In the genomic region with DNA sequence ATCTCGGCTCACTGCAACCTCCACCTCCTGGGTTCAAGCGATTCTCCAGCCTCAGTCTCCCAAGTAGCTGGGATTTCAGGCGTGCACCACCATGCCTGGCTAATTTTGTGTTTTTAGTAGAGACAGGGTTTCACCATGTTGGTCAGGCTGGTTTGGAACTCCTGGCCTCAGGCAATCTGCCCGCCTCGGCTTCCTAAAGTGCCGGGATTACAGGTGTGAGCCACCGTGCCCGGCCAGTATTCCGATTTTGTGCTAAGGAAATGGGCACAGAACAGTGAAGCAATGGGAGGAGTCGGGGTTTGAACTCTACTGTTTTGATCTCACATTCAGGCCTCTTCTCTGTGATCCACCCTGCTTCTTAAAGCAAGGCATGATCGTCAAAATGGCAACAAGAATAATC, we compare ENCODE assay signal across 15 cellular contexts. TPM values are rescaled to one million over a fixed set of nuclear protein-coding genes. Genes with fewer than 3 reads are reported as not detected.
DNase-seq lines count a peak whose midpoint lies in the region; FAIRE-seq and TF ChIP-seq lines count a peak whose summit lies in the region.
"Not testable (repeated sequence)": the region's sequence is repeated elsewhere in the genome, so short reads cannot be mapped to it uniquely, and the experiment has no call there.
"Had no signal": no experiment of that assay in that cellular context is flagged by ENCODE, and none has a peak within 500 bp of the region (broad histone marks: within the 10 kb centered on the region; RNA-seq: fewer than 3 reads in every experiment).

No MANE protein-coding gene starts in this region.

- H3K4me1 Mint-ChIP-seq in osteocyte (ENCODE audit: unreplicated experiment) = peaks cover 61% of the 10 kb centered on the region

- not testable (repeated sequence) for H3K36me3 ChIP-seq in SK-N-MC (ENCODE audit: insufficient read depth, low read length); esophagus muscularis mucosa; skeletal muscle tissue (ENCODE audit: control insufficient read depth in 3 of 3, insufficient read depth in 3 of 3, low read length in 3 of 3); vagina
- peaks cover 16% of the 10 kb centered on the region for H3K36me3 ChIP-seq in cardiac muscle cell
- peaks cover 0 to 17% of the 10 kb centered on the region in 2 donors for H3K36me3 ChIP-seq in kidney (ENCODE audit: control insufficient read depth in 1 of 2, insufficient read depth in 2 of 2, low read length in 2 of 2)

- peak overlapping the region; percentile 77 for H3K27ac Mint-ChIP-seq in osteocyte (ENCODE audit: unreplicated experiment)

- DNase-seq in SK-N-MC (ENCODE audit: low read depth, low spot score); esophagus muscularis mucosa (ENCODE audit: extremely low spot score); cardiac muscle cell (ENCODE audit: low read depth in 1 of 2, low spot score in 1 of 2); osteocyte (ENCODE audit: extremely low spot score, unreplicated experiment); vagina (ENCODE audit: extremely low spot score in 2 of 2): not testable (repeated sequence)
- peak; percentile 46 for DNase-seq in kidney

- not testable (repeated sequence) for H3K9me3 Mint-ChIP-seq in osteocyte (ENCODE audit: unreplicated experiment)

- TF ChIP-seq EP300 in esophagus muscularis mucosa (IDR thresholded peaks at IDR 0.05) = not testable (repeated sequence)

- 77% methylated on average over 11 of the region's 11 CpGs for WGBS in esophagus muscularis mucosa

- peak overlapping the region; percentile 57 for H3K27ac ChIP-seq in SK-N-MC
- peak overlapping the region; percentile 64 to 82 (median 76) for H3K27ac ChIP-seq in esophagus muscularis mucosa (replicated peaks in 1 of 4)
- H3K27ac ChIP-seq in cardiac muscle cell = peak overlapping the region; percentile 89
- not testable (repeated sequence) for H3K27ac ChIP-seq in kidney (ENCODE audit: low read depth in 2 of 2, low read length in 2 of 2)
- H3K27ac ChIP-seq in skeletal muscle tissue (ENCODE audit: low read depth, low read length) = peak overlapping the region; percentile 86
- H3K27ac ChIP-seq in vagina = peak overlapping the region; percentile 74

- not testable (repeated sequence) for H3K36me3 Mint-ChIP-seq in osteocyte (ENCODE audit: unreplicated experiment)

- not testable (repeated sequence) for H3K4me3 ChIP-seq in SK-N-MC; esophagus muscularis mucosa; cardiac muscle cell; kidney (ENCODE audit: low read length in 2 of 2); skeletal muscle tissue (ENCODE audit: low read length in 3 of 3); vagina

- TF ChIP-seq CTCF in esophagus muscularis mucosa (IDR thresholded peaks at IDR 0.05); cardiac muscle cell (IDR thresholded peaks at IDR 0.05; ENCODE audit: low read depth, low read length); kidney (IDR thresholded peaks at IDR 0.05; ENCODE audit: borderline replicate concordance, extremely low read depth, insufficient read depth); osteocyte (IDR thresholded peaks at IDR 0.05); vagina (IDR thresholded peaks at IDR 0.05): not testable (repeated sequence)

- H3K4me1 ChIP-seq in esophagus muscularis mucosa (peaks cover 36 to 74% (median 65%) of the 10 kb centered on the region in 4 donors), cardiac muscle cell (ENCODE audit: low read depth) (peaks cover 78% of the 10 kb centered on the region), kidney (ENCODE audit: control insufficient read depth in 1 of 2, insufficient read depth in 1 of 2, low read depth in 1 of 2, low read length in 2 of 2) (peaks cover 18 to 23% of the 10 kb centered on the region in 2 donors), skeletal muscle tissue (ENCODE audit: control insufficient read depth in 3 of 3, insufficient read depth in 3 of 3, low read length in 3 of 3) (peaks cover 76 to 90% (median 82%) of the 10 kb centered on the region in 3 donors), vagina (peaks cover 35% of the 10 kb centered on the region)

- not testable (repeated sequence) for H3K9me3 ChIP-seq in SK-N-MC (ENCODE audit: low read depth, low read length); esophagus muscularis mucosa; cardiac muscle cell (ENCODE audit: low read depth); kidney (ENCODE audit: control insufficient read depth in 1 of 2, low read length in 2 of 2); skeletal muscle tissue (ENCODE audit: control insufficient read depth in 3 of 3, low read length in 3 of 3); vagina

- intact Hi-C loops in esophagus muscularis mucosa (cut with DNase I); kidney (cut with DNase I); vagina (cut with DNase I): not testable (repeated sequence)

- not testable (repeated sequence) for TF ChIP-seq POLR2A in esophagus muscularis mucosa (IDR thresholded peaks at IDR 0.05; ENCODE audit: low read depth); vagina (IDR thresholded peaks at IDR 0.05)

- H3K27me3 ChIP-seq in esophagus muscularis mucosa; cardiac muscle cell; skeletal muscle tissue (ENCODE audit: control insufficient read depth in 3 of 3, insufficient read depth in 3 of 3, low read length in 3 of 3); vagina: not testable (repeated sequence)

- not testable (repeated sequence) for H3K9ac ChIP-seq in SK-N-MC (ENCODE audit: insufficient read length); kidney (ENCODE audit: low read length in 2 of 2)
- peak overlapping the region in 2 of 3 donors; percentile 72 to 81 for H3K9ac ChIP-seq in skeletal muscle tissue (ENCODE audit: low read depth in 1 of 3, low read length in 3 of 3)

- not testable (repeated sequence) for FAIRE-seq in kidney (lab: Jason Lieb, UNC)

- peaks cover 13% of the 10 kb centered on the region for H3K27me3 Mint-ChIP-seq in osteocyte (ENCODE audit: unreplicated experiment)

- H3K4me3 Mint-ChIP-seq in osteocyte (ENCODE audit: unreplicated experiment) = not testable (repeated sequence)

RNA-seq across cellular contexts. Expression of a gene that starts 20.4 kb away (rescaled TPM):
- total RNA-seq in esophagus muscularis mucosa = 1 to 10 TPM; 3.0 to 7.2 (median 4.7) TPM
- total RNA-seq in cardiac muscle cell = 176 and 184 TPM in 2 replicates
- 269 TPM in 2 replicates for polyA plus RNA-seq in cardiac muscle cell
- total RNA-seq in kidney = 25.6 TPM
- 58.1 TPM for polyA plus RNA-seq in kidney (ENCODE audit: insufficient read depth, low read depth, low replicate concordance)
- 1.7 and 2.8 TPM in 2 replicates for total RNA-seq in osteocyte
- 74.1 TPM for total RNA-seq in skeletal muscle tissue
- 2.5 TPM for total RNA-seq in vagina
- total RNA-seq: CD8-positive, alpha-beta T cell; GM12878; GM23248; HT-29; PC-3 had no signal
- polyA plus RNA-seq: GM12878, GM23248 had no signal

RNA-seq across cellular contexts. Expression of a gene that starts 36.7 kb away (rescaled TPM):
- not detected for total RNA-seq in esophagus muscularis mucosa
- 0.71 and 1.1 TPM in 2 replicates for total RNA-seq in cardiac muscle cell
- 1.5 TPM in 1 of 2 replicates, not detected in the other for polyA plus RNA-seq in cardiac muscle cell
- not detected for total RNA-seq in kidney
- polyA plus RNA-seq in kidney (ENCODE audit: insufficient read depth, low read depth, low replicate concordance) = not detected
- total RNA-seq in osteocyte = not detected in 2 replicates
- 0.52 TPM for total RNA-seq in skeletal muscle tissue
- total RNA-seq in vagina = not detected
- total RNA-seq: CD8-positive, alpha-beta T cell; GM23248; PC-3 had no signal
- polyA plus RNA-seq: GM23248 had no signal

RNA-seq across cellular contexts. Expression of a gene that starts 44.4 kb away (rescaled TPM):
- total RNA-seq in esophagus muscularis mucosa (not detected), cardiac muscle cell (not detected in 2 replicates), kidney (16.8 TPM), osteocyte (not detected in 2 replicates), skeletal muscle tissue (not detected), vagina (9.6 TPM)
- polyA plus RNA-seq in cardiac muscle cell (not detected in 2 replicates), kidney (ENCODE audit: insufficient read depth, low read depth, low replicate concordance) (51.4 TPM)
- total RNA-seq: Caco-2; CD8-positive, alpha-beta T cell; GM23248; H7; PC-3 had no signal
- polyA plus RNA-seq: A549, GM23248 had no signal

RNA-seq across cellular contexts. Expression of a gene that starts 49.6 kb away (rescaled TPM):
- total RNA-seq in esophagus muscularis mucosa (10 to 100 TPM; 31.6 to 45.4 (median 36.1) TPM), cardiac muscle cell (47.4 and 57.1 TPM in 2 replicates), kidney (51.6 TPM), osteocyte (47.9 and 48.5 TPM in 2 replicates), skeletal muscle tissue (30.3 TPM), vagina (47.1 TPM)
- polyA plus RNA-seq in cardiac muscle cell (51.5 and 69.3 TPM in 2 replicates), kidney (ENCODE audit: insufficient read depth, low read depth, low replicate concordance) (11.9 TPM)
